1 cellular context compared by ENCODE assay signal in the genomic region with DNA sequence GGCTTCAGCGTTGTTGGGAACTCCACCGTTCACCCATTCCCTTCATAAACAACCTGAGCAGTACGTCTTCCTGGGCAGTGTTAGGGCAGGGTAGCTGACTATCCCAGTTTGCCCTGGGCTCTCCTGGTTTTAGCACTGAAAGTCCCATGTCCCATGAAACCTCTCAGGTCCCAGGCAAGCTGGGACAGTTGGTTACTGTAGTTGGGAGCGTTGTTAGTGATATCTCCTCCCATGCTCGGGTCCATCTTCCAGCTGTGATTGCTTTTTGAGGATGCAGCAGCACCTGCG.
TF ChIP-seq lines count a peak whose summit lies in the region.

No MANE protein-coding gene starts in this region.

TF ChIP-seq in K562, 482 proteins besides CTCF, POLR2A, EP300 and RAD21 (continued from another document):
- TF ChIP-seq, protein P1, sequence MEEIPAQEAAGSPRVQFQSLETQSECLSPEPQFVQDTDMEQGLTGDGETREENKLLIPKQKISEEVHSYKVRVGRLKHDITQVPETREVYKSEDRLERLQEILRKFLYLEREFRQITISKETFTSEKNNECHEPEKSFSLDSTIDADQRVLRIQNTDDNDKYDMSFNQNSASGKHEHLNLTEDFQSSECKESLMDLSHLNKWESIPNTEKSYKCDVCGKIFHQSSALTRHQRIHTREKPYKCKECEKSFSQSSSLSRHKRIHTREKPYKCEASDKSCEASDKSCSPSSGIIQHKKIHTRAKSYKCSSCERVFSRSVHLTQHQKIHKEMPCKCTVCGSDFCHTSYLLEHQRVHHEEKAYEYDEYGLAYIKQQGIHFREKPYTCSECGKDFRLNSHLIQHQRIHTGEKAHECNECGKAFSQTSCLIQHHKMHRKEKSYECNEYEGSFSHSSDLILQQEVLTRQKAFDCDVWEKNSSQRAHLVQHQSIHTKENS (CRISPR knock-in tag; IDR thresholded peaks at IDR 0.05), result no peak
- TF ChIP-seq NR2C1 (IDR thresholded peaks at IDR 0.05) (no peak), NR2C1 (tag; IDR thresholded peaks at IDR 0.05) (peak; percentile 35; the same call in 1 of the 2 replicates), STAG1 (CRISPR knock-in tag; IDR thresholded peaks at IDR 0.05; ENCODE audit: borderline replicate concordance) (0 out of 2 replicates have a peak, but pooled peaks have one; percentile 10), POLR2G (IDR thresholded peaks at IDR 0.05; ENCODE audit: low read depth, low read length) (0 out of 2 replicates have a peak, but pooled peaks have one; percentile 7), ZNF589 (CRISPR knock-in tag; IDR thresholded peaks at IDR 0.05; ENCODE audit: low read depth) (0 out of 2 replicates have a peak, but pooled peaks have one; percentile 0), NRF1 (conservative IDR thresholded peaks at IDR 0.05 in 1 of 2, IDR thresholded peaks at IDR 0.05 in 1 of 2) (no peak)
- TF ChIP-seq, protein P2, sequence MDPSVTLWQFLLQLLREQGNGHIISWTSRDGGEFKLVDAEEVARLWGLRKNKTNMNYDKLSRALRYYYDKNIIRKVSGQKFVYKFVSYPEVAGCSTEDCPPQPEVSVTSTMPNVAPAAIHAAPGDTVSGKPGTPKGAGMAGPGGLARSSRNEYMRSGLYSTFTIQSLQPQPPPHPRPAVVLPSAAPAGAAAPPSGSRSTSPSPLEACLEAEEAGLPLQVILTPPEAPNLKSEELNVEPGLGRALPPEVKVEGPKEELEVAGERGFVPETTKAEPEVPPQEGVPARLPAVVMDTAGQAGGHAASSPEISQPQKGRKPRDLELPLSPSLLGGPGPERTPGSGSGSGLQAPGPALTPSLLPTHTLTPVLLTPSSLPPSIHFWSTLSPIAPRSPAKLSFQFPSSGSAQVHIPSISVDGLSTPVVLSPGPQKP (CRISPR knock-in tag; IDR thresholded peaks at IDR 0.05), result no peak
